Comparison of ENCODE assay signal across 11 cellular contexts in the genomic region with DNA sequence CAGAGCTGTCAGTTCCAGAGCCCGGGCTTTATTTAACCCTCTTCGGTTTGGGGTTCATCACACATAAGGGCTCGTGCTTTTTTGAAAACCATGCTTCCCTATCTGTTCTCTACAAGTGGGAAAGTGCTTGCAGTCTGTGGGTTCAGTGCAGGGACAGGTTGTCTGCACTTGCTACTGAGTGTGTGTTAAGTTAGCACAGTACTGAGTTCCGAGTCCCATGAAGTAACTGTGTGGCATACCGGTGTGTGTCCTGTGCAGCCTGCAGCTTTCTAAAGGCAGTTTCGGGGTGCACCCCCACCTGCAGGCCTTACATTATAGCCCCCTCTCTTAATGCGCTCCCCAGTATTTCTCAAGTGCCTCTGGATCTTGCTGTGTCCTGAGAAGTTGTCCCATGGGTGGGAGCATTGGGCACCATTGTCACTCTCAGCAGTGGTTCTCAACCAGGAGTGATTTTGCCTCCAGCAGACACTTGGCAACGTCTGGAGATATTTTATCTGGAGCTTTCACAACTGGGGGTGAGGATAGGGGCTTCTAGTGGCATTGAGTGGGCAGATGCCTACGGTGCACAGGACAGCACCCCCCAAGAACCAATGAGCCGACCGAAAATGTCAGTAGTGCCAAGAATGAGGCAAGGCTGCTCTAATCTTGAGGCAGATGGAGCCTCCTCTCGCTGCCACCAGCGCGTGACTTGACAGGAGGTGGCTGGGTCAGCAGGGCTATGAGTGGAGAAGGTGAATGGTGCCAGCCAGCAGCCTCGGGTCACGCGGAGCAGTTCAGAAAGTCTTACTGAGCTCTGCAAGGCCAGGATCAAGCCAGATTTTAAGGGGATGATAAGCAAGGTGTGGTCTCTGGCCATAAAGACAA.
A peak's percentile ranks its signal among the peaks of the same experiment; 100 is the strongest.
DNase-seq lines count a peak whose midpoint lies in the region; ATAC-seq and TF ChIP-seq lines count a peak whose summit lies in the region.
"Had no signal": no experiment of that assay in that cellular context is flagged by ENCODE, and none has a peak within 500 bp of the region (broad histone marks: within the 10 kb centered on the region; RNA-seq: fewer than 3 reads in every experiment).

No MANE protein-coding gene starts in this region.

- TF ChIP-seq CTCF in dorsolateral prefrontal cortex (IDR thresholded peaks at IDR 0.05 in 54 of 56, conservative IDR thresholded peaks at IDR 0.05 in 2 of 56; ENCODE audit: low read depth in 1 of 56, partially characterized antibody in 56 of 56) (no peak), osteoblast (IDR thresholded peaks at IDR 0.05; ENCODE audit: extremely low read depth, low read depth, low read length) (no peak), GM13977 (IDR thresholded peaks at IDR 0.05; ENCODE audit: extremely low read depth, insufficient read depth, missing control alignments) (no peak)

- H3K36me3 Mint-ChIP-seq in activated T-cell treated with anti-CD3 and anti-CD28 coated beads, Interleukin-2, amount 50 U/mL, for 24 hours (ENCODE audit: low read depth), result no peaks in the 10 kb centered on the region
- H3K36me3 Mint-ChIP-seq in activated T-cell treated with anti-CD3 and anti-CD28 coated beads, Interleukin-2, amount 50 U/mL, for 72 hours (ENCODE audit: insufficient read depth in 2 of 2), result no peaks in the 10 kb centered on the region

- H3K9me3 ChIP-seq in osteoblast (ENCODE audit: low read depth, low read length), result no peaks in the 10 kb centered on the region
- H3K9me3 ChIP-seq: breast epithelium had no signal

- peaks cover 25% of the 10 kb centered on the region for H3K36me3 ChIP-seq in osteoblast (ENCODE audit: insufficient read depth, low read length)
- H3K36me3 ChIP-seq: breast epithelium had no signal

- peak overlapping the region in 6 of 59 donors; percentile 2 to 36 (median 19) for H3K27ac ChIP-seq in dorsolateral prefrontal cortex
- no peak overlapping the region for H3K27ac ChIP-seq in osteoblast (ENCODE audit: low read depth, low read length)
- H3K27ac ChIP-seq: breast epithelium had no signal

- no peaks in the 10 kb centered on the region for H3K9me3 Mint-ChIP-seq in activated T-cell treated with anti-CD3 and anti-CD28 coated beads, Interleukin-2, amount 50 U/mL, for 24 hours
- H3K9me3 Mint-ChIP-seq in activated T-cell treated with anti-CD3 and anti-CD28 coated beads, Interleukin-2, amount 50 U/mL, for 72 hours, result no peaks in the 10 kb centered on the region

- no peak for ATAC-seq in activated T-cell treated with anti-CD3 and anti-CD28 coated beads, Interleukin-2, amount 50 U/mL, for 72 hours (replicated peaks in 1 of 2)
- no peak for ATAC-seq in HG02981 (IDR thresholded peaks at IDR 0.05; ENCODE audit: unreplicated experiment)

- H3K4me3 ChIP-seq in dorsolateral prefrontal cortex (no peak overlapping the region), osteoblast (ENCODE audit: insufficient read depth, low read length) (no peak overlapping the region)
- H3K4me3 ChIP-seq: breast epithelium had no signal

- H4K20me1 ChIP-seq in osteoblast (ENCODE audit: insufficient read depth, low read length), result peaks cover 7% of the 10 kb centered on the region

- peak; percentile 22 for DNase-seq in activated T-cell treated with anti-CD3 and anti-CD28 coated beads, Interleukin-2, amount 50 U/mL, for 24 hours
- DNase-seq in activated T-cell treated with anti-CD3 and anti-CD28 coated beads, Interleukin-2, amount 50 U/mL, for 72 hours, result no peak
- peak in 7 of 10 donors; percentile 5 to 50 (median 20) for DNase-seq in dorsolateral prefrontal cortex
- DNase-seq in osteoblast (ENCODE audit: insufficient read length, low spot score, missing footprints), result peak; percentile 62
- peak; percentile 35 for DNase-seq in ureter (ENCODE audit: low spot score)
- no peak for DNase-seq in GM13977 (ENCODE audit: low spot score)
- no peak for DNase-seq in GM19240 (ENCODE audit: insufficient read length, low spot score)
- DNase-seq: ACHN, activated T-cell treated with anti-CD3 and anti-CD28 coated beads for 4 hours had no signal

- peaks cover 47% of the 10 kb centered on the region for H3K4me1 Mint-ChIP-seq in activated T-cell treated with anti-CD3 and anti-CD28 coated beads, Interleukin-2, amount 50 U/mL, for 24 hours (ENCODE audit: low read depth)
- H3K4me1 Mint-ChIP-seq in activated T-cell treated with anti-CD3 and anti-CD28 coated beads, Interleukin-2, amount 50 U/mL, for 72 hours (ENCODE audit: low read depth), result peaks cover 41% of the 10 kb centered on the region

- no peaks in the 10 kb centered on the region for H3K79me2 ChIP-seq in osteoblast (ENCODE audit: insufficient read depth, low read length)

- no peaks in the 10 kb centered on the region for H3K27me3 ChIP-seq in dorsolateral prefrontal cortex
- H3K27me3 ChIP-seq in osteoblast (ENCODE audit: insufficient read depth, low read length), result no peaks in the 10 kb centered on the region
- H3K27me3 ChIP-seq: breast epithelium had no signal

- intact Hi-C loops in dorsolateral prefrontal cortex (cut with DNase I), result no loop called here

- no peak overlapping the region for H2AFZ ChIP-seq in osteoblast (ENCODE audit: low read length)

- in situ Hi-C loops in GM13977 (cut with MboI; ENCODE audit: low pct_unique_long_range_greater_than_20kb, low sequenced_read_pairs, unreplicated experiment), result no loop called here

- no peak overlapping the region for H3K4me3 Mint-ChIP-seq in activated T-cell treated with anti-CD3 and anti-CD28 coated beads, Interleukin-2, amount 50 U/mL, for 24 hours
- no peak overlapping the region for H3K4me3 Mint-ChIP-seq in activated T-cell treated with anti-CD3 and anti-CD28 coated beads, Interleukin-2, amount 50 U/mL, for 72 hours

- H3K4me2 ChIP-seq in osteoblast (ENCODE audit: insufficient read depth, low read length), result no peak overlapping the region

- H3K27ac Mint-ChIP-seq in activated T-cell treated with anti-CD3 and anti-CD28 coated beads, Interleukin-2, amount 50 U/mL, for 24 hours, result no peak overlapping the region
- H3K27ac Mint-ChIP-seq in activated T-cell treated with anti-CD3 and anti-CD28 coated beads, Interleukin-2, amount 50 U/mL, for 72 hours, result no peak overlapping the region

- H3K27me3 Mint-ChIP-seq in activated T-cell treated with anti-CD3 and anti-CD28 coated beads, Interleukin-2, amount 50 U/mL, for 24 hours, result no peaks in the 10 kb centered on the region
- no peaks in the 10 kb centered on the region for H3K27me3 Mint-ChIP-seq in activated T-cell treated with anti-CD3 and anti-CD28 coated beads, Interleukin-2, amount 50 U/mL, for 72 hours (ENCODE audit: low read depth)

- H3K4me1 ChIP-seq in osteoblast (ENCODE audit: insufficient read depth, low read length), result peaks cover 14% of the 10 kb centered on the region
- H3K4me1 ChIP-seq: breast epithelium had no signal

Comparison
In these comparisons a context has a peak if more than half of its experiments do, and no peak if none do; other contexts are left out.
1. DNase-seq: peak in activated T-cell treated with anti-CD3 and anti-CD28 coated beads, Interleukin-2, amount 50 U/mL, for 24 hours (single experiment), dorsolateral prefrontal cortex (7 of 10), osteoblast (single experiment) and ureter (single experiment); none in activated T-cell treated with anti-CD3 and anti-CD28 coated beads, Interleukin-2, amount 50 U/mL, for 72 hours (0 of 2), GM13977 (single experiment) and GM19240 (single experiment).